8 cellular contexts compared by ENCODE assay signal in genomic region chr17:41665566-41666335, GRCh38. TPM values are rescaled to one million over a fixed set of nuclear protein-coding genes. Genes with fewer than 3 reads are reported as not detected.
DNase-seq lines count a peak whose midpoint lies in the region; ATAC-seq and TF ChIP-seq lines count a peak whose summit lies in the region.

No MANE protein-coding gene starts in this region.

- peak overlapping the region; percentile 55 for H3K4me3 ChIP-seq in GM12865 (ENCODE audit: low read depth, low read length)
- peak overlapping the region; percentile 82 for H3K4me3 ChIP-seq in adipocyte (ENCODE audit: low read length)
- peak overlapping the region; percentile 56 for H3K4me3 ChIP-seq in upper lobe of right lung

- peaks cover 16% of the 10 kb centered on the region for H3K4me1 Mint-ChIP-seq in progenitor cell of endocrine pancreas (ENCODE audit: low read depth)

- peak; percentile 97 for TF ChIP-seq CTCF in GM12865 (IDR thresholded peaks at IDR 0.05; ENCODE audit: insufficient read depth, low read depth, low read length, missing control alignments)
- TF ChIP-seq CTCF in progenitor cell of endocrine pancreas (IDR thresholded peaks at IDR 0.05; ENCODE audit: unreplicated experiment): peak; percentile 99
- peak; percentile 96 for TF ChIP-seq CTCF in upper lobe of right lung (IDR thresholded peaks at IDR 0.05)

- H3K9me3 ChIP-seq in adipocyte (ENCODE audit: control insufficient read depth, low read length): no peaks in the 10 kb centered on the region
- H3K9me3 ChIP-seq in upper lobe of right lung: no peaks in the 10 kb centered on the region

- H3K4me3 Mint-ChIP-seq in progenitor cell of endocrine pancreas (ENCODE audit: low read depth): peak overlapping the region; percentile 67

- peak overlapping the region; percentile 92 for H3K27ac Mint-ChIP-seq in progenitor cell of endocrine pancreas

- DNase-seq in GM12865 (ENCODE audit: low read depth): peak; percentile 93
- peak; percentile 85 to 93 (median 92) for DNase-seq in NCI-H1417 (lab: John Stamatoyannopoulos, UW)
- DNase-seq in SW480 (ENCODE audit: low spot score): peak; percentile 81
- peak; percentile 93 for DNase-seq in adipocyte (ENCODE audit: low read depth)
- DNase-seq in left cardiac atrium: peak; percentile 91
- peak; percentile 91 for DNase-seq in progenitor cell of endocrine pancreas (ENCODE audit: low spot score, unreplicated experiment)
- peak; percentile 96 for DNase-seq in upper lobe of right lung

- no peaks in the 10 kb centered on the region for H3K36me3 Mint-ChIP-seq in progenitor cell of endocrine pancreas (ENCODE audit: insufficient read depth)

- no peaks in the 10 kb centered on the region for H3K9me3 Mint-ChIP-seq in progenitor cell of endocrine pancreas (ENCODE audit: low read depth)

- H3K27ac ChIP-seq in upper lobe of right lung: peak overlapping the region; percentile 86

- H3K9ac ChIP-seq in adipocyte (ENCODE audit: low read length): peak overlapping the region; percentile 86

- no peaks in the 10 kb centered on the region for H3K27me3 ChIP-seq in adipocyte (replicated peaks; ENCODE audit: control insufficient read depth, insufficient read depth, low read length)
- H3K27me3 ChIP-seq in upper lobe of right lung: no peaks in the 10 kb centered on the region

- H3K27me3 Mint-ChIP-seq in progenitor cell of endocrine pancreas: peaks cover 8% of the 10 kb centered on the region

- ATAC-seq in HG02759 (IDR thresholded peaks at IDR 0.05; ENCODE audit: unreplicated experiment) (peak; percentile 70), left cardiac atrium (peak; percentile 95), upper lobe of right lung (peak; percentile 92)

- H3K36me3 ChIP-seq in adipocyte (ENCODE audit: control insufficient read depth, insufficient read depth, low read length, severe bottlenecking) (no peaks in the 10 kb centered on the region), upper lobe of right lung (no peaks in the 10 kb centered on the region)

- intact Hi-C loops in left cardiac atrium (cut with DNase I): loop anchor here in 1 of 2 donors (10.0 kb wide), 1 partner anchor 761 kb away; no protein-coding TSS in a partner anchor
- intact Hi-C loops in upper lobe of right lung (cut with DNase I): no loop called here

- peaks cover 8% of the 10 kb centered on the region for H3K4me1 ChIP-seq in adipocyte (ENCODE audit: control insufficient read depth, insufficient read depth, low read length)
- H3K4me1 ChIP-seq in upper lobe of right lung: peaks cover 24% of the 10 kb centered on the region

RNA-seq across cellular contexts. Expression of gene EIF1, which starts 22.9 kb away (rescaled TPM):
- total RNA-seq in left cardiac atrium: 1,000 to 10,000 TPM in 1 of 2 donors, 100 to 1,000 TPM in 1; 883 to 1,102 TPM
- 622 and 652 TPM in 2 replicates for total RNA-seq in progenitor cell of endocrine pancreas
- total RNA-seq in upper lobe of right lung: 974 TPM

RNA-seq across cellular contexts. Expression of gene KRT17, which starts 41.4 kb away (rescaled TPM):
- total RNA-seq in left cardiac atrium (not detected), progenitor cell of endocrine pancreas (0.22 and 0.46 TPM in 2 replicates), upper lobe of right lung (5.9 TPM)

RNA-seq across cellular contexts. Expression of gene GAST, which starts 46.4 kb away (rescaled TPM):
- total RNA-seq in left cardiac atrium: not detected
- 28.1 and 32.0 TPM in 2 replicates for total RNA-seq in progenitor cell of endocrine pancreas
- not detected for total RNA-seq in upper lobe of right lung

RNA-seq across cellular contexts. Expression of gene KRT16, which starts 53.2 kb away (rescaled TPM):
- 1 to 10 TPM in 1 of 2 donors, under 1 TPM in 1; 0.44 to 1.1 TPM for total RNA-seq in left cardiac atrium
- not detected in 2 replicates for total RNA-seq in progenitor cell of endocrine pancreas
- not detected for total RNA-seq in upper lobe of right lung

Comparison
In these comparisons a context has a peak if more than half of its experiments do, and no peak if none do; other contexts are left out.
1. Peak in every context shown above with its lines: DNase-seq, ATAC-seq, H3K4me3 ChIP-seq and H3K27ac ChIP-seq.
2. RNA of gene GAST, which starts 46.4 kb away (total RNA-seq): 28.1 to 32.0 TPM in progenitor cell of endocrine pancreas; not detected in left cardiac atrium and not detected in upper lobe of right lung (single experiment); every median in the first group is over 10 times any median in the second.